6 cellular contexts compared by ENCODE assay signal in the genomic region with DNA sequence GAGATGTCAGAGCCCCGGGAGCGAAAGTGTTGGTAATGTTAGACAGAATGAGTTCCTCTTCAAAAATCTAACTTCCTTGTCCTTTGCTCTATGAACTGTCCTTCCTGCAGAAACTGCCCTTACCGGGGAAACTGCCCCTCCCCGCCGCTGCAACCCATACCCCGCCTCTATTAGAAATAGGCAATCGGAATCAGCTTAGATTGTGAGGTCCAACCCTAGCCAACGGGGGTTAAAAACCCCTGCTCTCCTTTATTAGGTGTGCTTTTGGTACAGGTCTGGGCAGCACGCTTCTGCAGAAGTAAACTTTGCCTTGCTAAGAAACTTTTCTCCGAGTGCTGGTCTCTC. TPM values are rescaled to one million over a fixed set of nuclear protein-coding genes. Genes with fewer than 3 reads are reported as not detected.
DNase-seq lines count a peak whose midpoint lies in the region; ATAC-seq and TF ChIP-seq lines count a peak whose summit lies in the region.

No MANE protein-coding gene starts in this region.

- TF ChIP-seq EP300 in suprapubic skin (IDR thresholded peaks at IDR 0.05) = no peak

- H3K27me3 ChIP-seq in suprapubic skin = no peaks in the 10 kb centered on the region

- peak; percentile 12 for ATAC-seq in GM18517 (IDR thresholded peaks at IDR 0.05; ENCODE audit: unreplicated experiment)

- no peak for TF ChIP-seq CTCF in fibroblast of mammary gland (conservative IDR thresholded peaks at IDR 0.05; ENCODE audit: control insufficient read depth, insufficient read depth, low read depth, low read length)
- TF ChIP-seq CTCF in suprapubic skin (IDR thresholded peaks at IDR 0.05) = no peak

- H3K36me3 ChIP-seq in suprapubic skin = peaks cover 25% of the 10 kb centered on the region

- H3K4me3 ChIP-seq in fibroblast of mammary gland (ENCODE audit: control insufficient read depth, low read depth, low read length) (peak overlapping the region; percentile 58), suprapubic skin (peak overlapping the region; percentile 52)

- H3K27ac ChIP-seq in suprapubic skin = peak overlapping the region; percentile 87

- peaks cover 24% of the 10 kb centered on the region for H3K4me1 ChIP-seq in suprapubic skin

- WGBS in suprapubic skin = 13% methylated on average over 10 of the region's 10 CpGs

- no peaks in the 10 kb centered on the region for H3K9me3 ChIP-seq in suprapubic skin

- DNase-seq in NOMO-1 treated with DMSO at 0.1 percent for 48 hours (lab: John Stamatoyannopoulos, UW; ENCODE audit: unreplicated experiment) = peak; percentile 75
- no peak for DNase-seq in fibroblast of mammary gland (ENCODE audit: low read depth)
- DNase-seq in suprapubic skin (ENCODE audit: low spot score in 2 of 2) = no peak
- no peak for DNase-seq in AG08396 (ENCODE audit: low spot score)
- DNase-seq in NCI-H128 (lab: John Stamatoyannopoulos, UW; ENCODE audit: unreplicated experiment) = no peak

- no peak for TF ChIP-seq POLR2A in suprapubic skin (IDR thresholded peaks at IDR 0.05)

RNA-seq across cellular contexts. Expression of a gene that starts 11.5 kb away (rescaled TPM):
- 10 to 100 TPM; 60.2 to 95.5 (median 79.2) TPM for total RNA-seq in suprapubic skin

RNA-seq across cellular contexts. Expression of a gene that starts 13.1 kb away (rescaled TPM):
- total RNA-seq in suprapubic skin = 100 to 1,000 TPM in 1 of 4 donors, 10 to 100 TPM in 3; 63.2 to 117 (median 90.5) TPM

RNA-seq across cellular contexts. Expression of a gene that starts 13.7 kb away (rescaled TPM):
- 10 to 100 TPM; 21.8 to 57.5 (median 31.3) TPM for total RNA-seq in suprapubic skin

RNA-seq across cellular contexts. Expression of a gene that starts 17.4 kb away (rescaled TPM):
- not detected for total RNA-seq in suprapubic skin

RNA-seq across cellular contexts. Expression of a gene that starts 23.9 kb away (rescaled TPM):
- total RNA-seq in suprapubic skin = 10 to 100 TPM in 2 of 4 donors, 1 to 10 TPM in 2; 5.6 to 17.1 (median 11.4) TPM
